28 cellular contexts compared by ENCODE assay signal in the genomic region with DNA sequence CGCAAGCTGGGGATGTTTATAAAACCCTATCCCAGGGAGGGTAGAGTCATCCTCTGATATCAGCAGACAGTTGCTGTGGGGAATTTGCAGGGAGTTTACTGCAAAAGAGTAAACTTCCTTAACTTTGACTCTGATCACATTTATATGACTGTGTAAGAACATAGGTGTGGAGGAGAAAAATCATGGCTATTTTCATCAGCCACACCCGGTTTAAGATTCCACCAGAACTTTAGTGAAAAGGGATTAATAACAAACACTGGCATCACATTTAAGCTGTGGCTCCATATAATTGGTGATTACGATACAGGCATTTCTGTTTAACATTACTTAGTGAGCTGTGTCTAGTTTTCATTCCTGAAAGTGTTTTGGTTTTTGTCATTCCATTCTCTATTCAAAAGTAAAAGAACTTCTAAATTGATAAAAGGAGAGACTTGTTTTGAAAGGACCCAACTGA.
DNase-seq lines count a peak whose midpoint lies in the region; ATAC-seq, FAIRE-seq and TF ChIP-seq lines count a peak whose summit lies in the region.
"Had no signal": no experiment of that assay in that cellular context is flagged by ENCODE, and none has a peak within 500 bp of the region (broad histone marks: within the 10 kb centered on the region; RNA-seq: fewer than 3 reads in every experiment).

No MANE protein-coding gene starts in this region.

- no peaks in the 10 kb centered on the region for H3K9me3 ChIP-seq in thoracic aorta
- H3K9me3 ChIP-seq: lower lobe of right lung, neutrophil, vagina had no signal

- no peak for TF ChIP-seq POLR2A in GM12891 (IDR thresholded peaks at IDR 0.05; ENCODE audit: low read depth, low read length)

- ATAC-seq in thoracic aorta (ENCODE audit: insufficient number of reproducible peaks, low FRiP score, low read depth) (no peak), HG03460 (IDR thresholded peaks at IDR 0.05; ENCODE audit: unreplicated experiment) (no peak)
- ATAC-seq: activated naive CD4-positive, alpha-beta T cell treated with anti-CD3 and anti-CD28 coated beads, Interleukin-2, amount 50 U/mL, for 72 hours; activated T-helper 17 cell treated with anti-CD3 and anti-CD28 coated beads, Interleukin-2, amount 50 U/mL, for 72 hours; stimulated activated effector memory CD8-positive, alpha-beta T cell treated with anti-CD3 and anti-CD28 coated beads, Interleukin-12 subunit alpha, Interleukin-12 subunit beta, amount 100 ng/mL, for 72 hours had no signal

- H3K36me3 ChIP-seq in thoracic aorta, result peaks cover 21% of the 10 kb centered on the region
- H3K36me3 ChIP-seq: lower lobe of right lung, neutrophil, vagina had no signal

- DNase-seq in HCEC 1CT (peak; percentile 24), astrocyte of the hippocampus (ENCODE audit: low read depth, low spot score) (peak; percentile 64), kidney glomerular epithelial cell (lab: John Stamatoyannopoulos, UW) (peak; percentile 50), thoracic aorta (ENCODE audit: low spot score) (no peak), NCI-H2227 treated with DMSO at 0.1 percent for 48 hours (lab: John Stamatoyannopoulos, UW) (no peak), GM12891 (ENCODE audit: insufficient read length, low spot score) (no peak), dorsolateral prefrontal cortex (no peak)
- DNase-seq: activated CD4-positive, alpha-beta T cell treated with anti-CD3 and anti-CD28 coated beads, Interleukin-2, amount 50 U/mL, for 4 hours; activated CD4-positive, CD25-positive, alpha-beta regulatory T cell; activated CD8-positive, alpha-beta memory T cell treated with anti-CD3 and anti-CD28 coated beads, Interleukin-2, amount 50 U/mL, for 4 hours; CD4-positive, alpha-beta T cell; cerebellar nuclear complex; DMS 273 treated with DMSO at 0.1 percent for 48 hours; KBM-7; kidney; lower lobe of right lung; MM.1S; NCI-H1436; NCI-H446 treated with DMSO at 0.1 percent for 48 hours; SW 1271; T1000 had no signal

- H3K4me3 ChIP-seq in thoracic aorta, result no peak overlapping the region
- no peak overlapping the region for H3K4me3 ChIP-seq in dorsolateral prefrontal cortex
- H3K4me3 ChIP-seq: lower lobe of right lung, skin epidermis, vagina had no signal

- no peak for FAIRE-seq in GM12891 (lab: Jason Lieb, UNC)
- FAIRE-seq: kidney had no signal

- H3K27ac ChIP-seq in thoracic aorta (peak overlapping the region; percentile 29 to 59), dorsolateral prefrontal cortex (no peak overlapping the region)
- H3K27ac ChIP-seq: lower lobe of right lung, neutrophil, vagina had no signal

- TF ChIP-seq CTCF in thoracic aorta (IDR thresholded peaks at IDR 0.05) (no peak), dorsolateral prefrontal cortex (IDR thresholded peaks at IDR 0.05 in 54 of 56, conservative IDR thresholded peaks at IDR 0.05 in 2 of 56; ENCODE audit: low read depth in 1 of 56, partially characterized antibody in 56 of 56) (no peak)

- H3K27me3 ChIP-seq in thoracic aorta (replicated peaks; ENCODE audit: insufficient read depth) (no peaks in the 10 kb centered on the region), dorsolateral prefrontal cortex (no peaks in the 10 kb centered on the region)
- H3K27me3 ChIP-seq: neutrophil, vagina had no signal

- peaks cover 9 to 55% of the 10 kb centered on the region in 2 donors for H3K4me1 ChIP-seq in thoracic aorta (ENCODE audit: control insufficient read depth in 1 of 2, low read depth in 2 of 2)

- intact Hi-C loops in dorsolateral prefrontal cortex (cut with DNase I), result no loop called here

TF ChIP-seq in GM12891, 5 proteins besides CTCF, POLR2A, EP300 and RAD21:
- no peak for TF ChIP-seq TAF1 (IDR thresholded peaks at IDR 0.05; ENCODE audit: low read depth, low read length)
- TF ChIP-seq POLR2AphosphoS5 (IDR thresholded peaks at IDR 0.05; ENCODE audit: low read depth, low read length), result no peak
- no peak for TF ChIP-seq SPI1 (IDR thresholded peaks at IDR 0.05; ENCODE audit: low read depth, low read length)
- no peak for TF ChIP-seq PAX5 (IDR thresholded peaks at IDR 0.05; ENCODE audit: insufficient read depth, low read length, severe bottlenecking)
- TF ChIP-seq POU2F2 (IDR thresholded peaks at IDR 0.05; ENCODE audit: low read depth, low read length), result no peak

Comparison
In these comparisons a context has a peak if more than half of its experiments do, and no peak if none do; other contexts are left out.
1. DNase-seq: peak in HCEC 1CT (single experiment), astrocyte of the hippocampus (single experiment) and kidney glomerular epithelial cell (single experiment); none in thoracic aorta (single experiment), NCI-H2227 treated with DMSO at 0.1 percent for 48 hours (single experiment), GM12891 (single experiment) and dorsolateral prefrontal cortex (0 of 10).
2. H3K27ac ChIP-seq: peak in thoracic aorta (2 of 2); none in dorsolateral prefrontal cortex (0 of 59).